In genomic region chr9:78909566-78909965, GRCh38 we compare ENCODE assay signal across 15 cellular contexts.
"Had no signal": no experiment of that assay in that cellular context is flagged by ENCODE, and none has a peak within 500 bp of the region (broad histone marks: within the 10 kb centered on the region; RNA-seq: fewer than 3 reads in every experiment).

No MANE protein-coding gene starts in this region.

- H3K27me3 ChIP-seq: colonic mucosa, gastrocnemius medialis, heart left ventricle, tibial nerve had no signal

- H3K4me3 ChIP-seq: colonic mucosa, gastrocnemius medialis, heart left ventricle, left ventricle myocardium inferior, tibial nerve had no signal

- H3K4me1 ChIP-seq: colonic mucosa, gastrocnemius medialis, heart left ventricle, left ventricle myocardium inferior, tibial nerve had no signal

- H3K36me3 ChIP-seq: colonic mucosa, gastrocnemius medialis, heart left ventricle, left ventricle myocardium inferior, tibial nerve had no signal

- FAIRE-seq: urothelium cell line had no signal

- DNase-seq: activated CD4-positive, alpha-beta T cell treated with anti-CD3 and anti-CD28 coated beads, Interleukin-2, amount 50 U/mL, for 48 hours; amniotic stem cell; colonic mucosa; endodermal cell; gastrocnemius medialis; heart left ventricle; kidney glomerular epithelial cell; left ventricle myocardium inferior; nephron progenitor cell; nucleus accumbens; retina; stimulated activated CD4-positive, alpha-beta T cell treated with anti-CD3 and anti-CD28 coated beads, Interleukin-12 subunit alpha, Interleukin-12 subunit beta, amount 100 ng/mL, for 4 hours; stimulated activated CD4-positive, alpha-beta T cell treated with anti-CD3 and anti-CD28 coated beads, Interleukin-1b, Interleukin-23, amount 100 ng/mL, for 48 hours had no signal

- H3K9me3 ChIP-seq: colonic mucosa, gastrocnemius medialis, tibial nerve had no signal

- H3K27ac ChIP-seq: colonic mucosa, gastrocnemius medialis, heart left ventricle, left ventricle myocardium inferior, tibial nerve had no signal

- ATAC-seq: gastrocnemius medialis, heart left ventricle had no signal
